21 cellular contexts compared by ENCODE assay signal in the genomic region with DNA sequence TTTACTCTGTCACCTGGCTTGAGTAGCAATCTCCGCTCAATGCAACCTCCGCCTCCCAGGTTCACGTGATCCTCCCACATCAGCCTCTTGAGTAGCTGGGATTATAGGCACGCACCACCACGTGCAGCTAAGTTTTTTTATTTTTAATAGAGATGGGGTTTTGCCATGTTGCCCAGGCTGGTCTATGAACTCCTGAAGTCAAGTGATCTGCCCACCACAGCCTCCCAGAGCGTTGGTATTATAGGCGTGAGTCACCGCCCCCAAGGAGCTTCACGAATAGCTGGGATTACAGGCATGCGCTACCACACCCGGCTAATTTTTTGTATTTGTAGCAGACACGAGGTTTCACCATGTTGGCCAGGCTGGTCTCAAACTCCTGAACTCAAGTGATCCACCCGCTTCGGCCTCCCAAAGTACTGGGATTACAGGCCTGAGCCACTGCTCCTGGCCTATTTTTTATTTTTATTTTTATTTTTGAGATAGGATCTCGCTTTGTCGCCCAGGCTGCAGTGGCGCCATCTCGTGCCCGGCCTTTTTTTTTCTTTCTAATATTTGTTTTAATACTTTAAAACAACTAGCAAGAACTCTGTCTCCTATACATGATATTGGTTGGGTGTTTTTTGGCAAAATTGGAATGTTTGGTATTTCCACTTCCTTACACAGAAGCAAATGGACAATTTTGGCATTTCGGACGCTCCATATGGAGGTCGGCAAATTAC. TPM values are rescaled to one million over a fixed set of nuclear protein-coding genes. Genes with fewer than 3 reads are reported as not detected.
A peak's percentile ranks its signal among the peaks of the same experiment; 100 is the strongest.
DNase-seq lines count a peak whose midpoint lies in the region; ATAC-seq, FAIRE-seq and TF ChIP-seq lines count a peak whose summit lies in the region.
"Had no signal": no experiment of that assay in that cellular context is flagged by ENCODE, and none has a peak within 500 bp of the region (broad histone marks: within the 10 kb centered on the region; RNA-seq: fewer than 3 reads in every experiment).

No MANE protein-coding gene starts in this region.

- H3K36me3 ChIP-seq in BE2C (no peaks in the 10 kb centered on the region), Caco-2 (ENCODE audit: control insufficient read depth, insufficient read depth, low read length) (no peaks in the 10 kb centered on the region)
- H3K36me3 ChIP-seq: right atrium auricular region had no signal

- TF ChIP-seq CTCF in BE2C (IDR thresholded peaks at IDR 0.05; ENCODE audit: low read depth, low read length) (peak; percentile 32; the same call in 1 of the 2 replicates), WTC11 (IDR thresholded peaks at IDR 0.05) (no peak), Caco-2 (IDR thresholded peaks at IDR 0.05; ENCODE audit: insufficient read depth in 1 of 2, low read depth in 1 of 2, low read length in 1 of 2, severe bottlenecking in 1 of 2, unreplicated experiment in 1 of 2) (no peak)

- peaks cover 4% of the 10 kb centered on the region; the same call in 1 of the 2 replicates for H3K27me3 Mint-ChIP-seq in WTC11 (ENCODE audit: low read depth)
- no peaks in the 10 kb centered on the region for H3K27me3 Mint-ChIP-seq in Caco-2 (ENCODE audit: insufficient read depth, unreplicated experiment)
- H3K27me3 Mint-ChIP-seq in activated naive CD4-positive, alpha-beta T cell treated with anti-CD3 and anti-CD28 coated beads, Interleukin-2, amount 10 ng/mL, durations not matched to agents 7 days and 5 days, result peaks cover 7% of the 10 kb centered on the region

- intact Hi-C loops in head of caudate nucleus (cut with DNase I) (no loop called here), Caco-2 (cut with micrococcal nuclease; ENCODE audit: unreplicated experiment) (no loop called here)

- ATAC-seq in WTC11, result no peak
- ATAC-seq: left lobe of liver had no signal

- BruUV-seq in Caco-2 (replicated peaks; lab: Mats Ljungman, UMichigan), result no TSS peak

- peaks cover 14% of the 10 kb centered on the region for H3K36me3 Mint-ChIP-seq in WTC11
- H3K36me3 Mint-ChIP-seq in Caco-2 (ENCODE audit: insufficient read depth, unreplicated experiment), result peaks cover 5% of the 10 kb centered on the region
- H3K36me3 Mint-ChIP-seq in activated naive CD4-positive, alpha-beta T cell treated with anti-CD3 and anti-CD28 coated beads, Interleukin-2, amount 10 ng/mL, durations not matched to agents 7 days and 5 days, result peaks cover 2% of the 10 kb centered on the region

- H3K9me3 ChIP-seq in BE2C, result no peaks in the 10 kb centered on the region
- H3K9me3 ChIP-seq in Caco-2, result peaks cover 7% of the 10 kb centered on the region; the same call in 1 of the 2 replicates

- CTCF ChIA-PET in HEK293T (lab: Yijun Ruan, JAX) (interaction anchor here (0.7 to 1.1 kb wide), 2 partner anchors 10 to 242 kb away, joined by 3 to 4 read pairs; no protein-coding TSS in a partner anchor), WTC11 (lab: Charles Lee) (interaction anchor here (2.0 to 2.3 kb wide), 2 partner anchors 9 to 48 kb away, joined by 6 to 7 read pairs; partner anchors contain the start of gene RINT1), Caco-2 (lab: Charles Lee) (interaction anchor here (0.8 kb wide), 1 partner anchor 48 kb away, joined by 3 read pairs; the partner anchor contains the start of gene RINT1)
- CTCF ChIA-PET in activated naive CD4-positive, alpha-beta T cell treated with anti-CD3 and anti-CD28 coated beads, Interleukin-2, amount 10 ng/mL, durations not matched to agents 7 days and 5 days (lab: Charles Lee), result no interaction called here

- H3K4me3 ChIP-seq in BE2C (ENCODE audit: low read depth, low read length), result peak overlapping the region; percentile 86
- H3K4me3 ChIP-seq in Caco-2 (ENCODE audit: low read depth, low read length), result no peak overlapping the region

- H3K27ac Mint-ChIP-seq in WTC11 (no peak overlapping the region), Caco-2 (ENCODE audit: unreplicated experiment) (no peak overlapping the region)
- H3K27ac Mint-ChIP-seq in activated naive CD4-positive, alpha-beta T cell treated with anti-CD3 and anti-CD28 coated beads, Interleukin-2, amount 10 ng/mL, durations not matched to agents 7 days and 5 days, result no peak overlapping the region
- H3K27ac Mint-ChIP-seq: HFFc6; T-helper 1 cell treated with Interleukin-12 subunit alpha and Interleukin-12 subunit beta and Interleukin-4 antibody, amounts not matched to agents 30 μg/mL and 1 μg/mL, for 36 hours had no signal

- H3K9me3 Mint-ChIP-seq in WTC11, result peaks cover 24% of the 10 kb centered on the region
- peaks cover 20% of the 10 kb centered on the region for H3K9me3 Mint-ChIP-seq in Caco-2 (ENCODE audit: unreplicated experiment)
- H3K9me3 Mint-ChIP-seq in activated naive CD4-positive, alpha-beta T cell treated with anti-CD3 and anti-CD28 coated beads, Interleukin-2, amount 10 ng/mL, durations not matched to agents 7 days and 5 days, result peaks cover 8% of the 10 kb centered on the region

- peak; percentile 20 for DNase-seq in BE2C
- DNase-seq in HEK293T (ENCODE audit: extremely low spot score), result no peak
- DNase-seq in WTC11 (ENCODE audit: low spot score), result no peak
- DNase-seq in head of caudate nucleus, result peak; percentile 15 to 83 (median 58)
- no peak for DNase-seq in Caco-2
- DNase-seq in activated naive CD4-positive, alpha-beta T cell treated with anti-CD3 and anti-CD28 coated beads, Interleukin-2, amount 10 ng/mL, durations not matched to agents 7 days and 5 days, result no peak
- no peak for DNase-seq in DMS153 treated with DMSO at 0.1 percent for 48 hours (lab: John Stamatoyannopoulos, UW; ENCODE audit: unreplicated experiment)
- no peak for DNase-seq in GM12891 (ENCODE audit: insufficient read length, low spot score)
- DNase-seq: activated CD4-positive, alpha-beta T cell treated with anti-CD3 and anti-CD28 coated beads, Interleukin-2, amount 50 U/mL, for 48 hours; C1 segment of cervical spinal cord; central memory CD4-positive, alpha-beta T cell; HFFc6; hippocampal formation; naive thymus-derived CD8-positive, alpha-beta T cell; NCI-H510A treated with DMSO at 0.1 percent for 48 hours; RPMI8226; stimulated activated naive CD4-positive, alpha-beta T cell treated with Interleukin-2 at 50 U/mL for 16 hours had no signal

- H3K4me1 Mint-ChIP-seq in WTC11, result peaks cover 20% of the 10 kb centered on the region
- H3K4me1 Mint-ChIP-seq in Caco-2 (ENCODE audit: low read depth, unreplicated experiment), result no peaks in the 10 kb centered on the region
- peaks cover 11% of the 10 kb centered on the region for H3K4me1 Mint-ChIP-seq in activated naive CD4-positive, alpha-beta T cell treated with anti-CD3 and anti-CD28 coated beads, Interleukin-2, amount 10 ng/mL, durations not matched to agents 7 days and 5 days

- H3K4me1 ChIP-seq in BE2C, result no peaks in the 10 kb centered on the region
- no peaks in the 10 kb centered on the region for H3K4me1 ChIP-seq in Caco-2

- no peaks in the 10 kb centered on the region for H3K27me3 ChIP-seq in BE2C
- H3K27me3 ChIP-seq in Caco-2 (replicated peaks; ENCODE audit: control insufficient read depth, insufficient read depth, low read length), result no peaks in the 10 kb centered on the region
- H3K27me3 ChIP-seq: right atrium auricular region had no signal

- POLR2A ChIA-PET in HEK293T (lab: Yijun Ruan, JAX) (no interaction called here), WTC11 (lab: Charles Lee) (no interaction called here), Caco-2 (lab: Charles Lee) (no interaction called here)

- peak overlapping the region; percentile 77; the same call in 1 of the 2 replicates for H3K4me3 Mint-ChIP-seq in WTC11
- H3K4me3 Mint-ChIP-seq in Caco-2 (ENCODE audit: unreplicated experiment), result no peak overlapping the region
- H3K4me3 Mint-ChIP-seq in activated naive CD4-positive, alpha-beta T cell treated with anti-CD3 and anti-CD28 coated beads, Interleukin-2, amount 10 ng/mL, durations not matched to agents 7 days and 5 days, result no peak overlapping the region

- no peak for TF ChIP-seq POLR2A in GM12891 (IDR thresholded peaks at IDR 0.05; ENCODE audit: low read depth, low read length)

- FAIRE-seq in GM12891 (lab: Jason Lieb, UNC), result no peak
- FAIRE-seq: HepG2 had no signal

TF ChIP-seq in HEK293T, 16 proteins besides CTCF, POLR2A, EP300 and RAD21:
- TF ChIP-seq NFRKB (IDR thresholded peaks at IDR 0.05) (no peak), L3MBTL2 (conservative IDR thresholded peaks at IDR 0.05) (peak; percentile 73)

TF ChIP-seq in WTC11, 78 proteins besides CTCF, POLR2A, EP300 and RAD21:
- TF ChIP-seq HMGA2 (CRISPR knock-in tag; IDR thresholded peaks at IDR 0.05), result no peak
- no peak for TF ChIP-seq NR2C2 (CRISPR knock-in tag; IDR thresholded peaks at IDR 0.05)
- TF ChIP-seq RORB (CRISPR knock-in tag; IDR thresholded peaks at IDR 0.05), result no peak

TF ChIP-seq in GM12891, 5 proteins besides CTCF, POLR2A, EP300 and RAD21:
- no peak for TF ChIP-seq POU2F2 (IDR thresholded peaks at IDR 0.05; ENCODE audit: low read depth, low read length)
- TF ChIP-seq TAF1 (IDR thresholded peaks at IDR 0.05; ENCODE audit: low read depth, low read length), result no peak
- no peak for TF ChIP-seq POLR2AphosphoS5 (IDR thresholded peaks at IDR 0.05; ENCODE audit: low read depth, low read length)
- TF ChIP-seq SPI1 (IDR thresholded peaks at IDR 0.05; ENCODE audit: low read depth, low read length), result no peak
- no peak for TF ChIP-seq PAX5 (IDR thresholded peaks at IDR 0.05; ENCODE audit: insufficient read depth, low read length, severe bottlenecking)

RNA-seq across cellular contexts. Expression of gene EFCAB10, which starts 1.1 kb away (rescaled TPM):
- 0.71 TPM for polyA plus RNA-seq in BE2C (2012; ENCODE audit: insufficient read depth, insufficient read length, low read depth)
- total RNA-seq in WTC11 (2021) (3.0 to 3.2 TPM (median 3.0 TPM) in 3 replicates), Caco-2 (2022) (not detected in 2 replicates)
- 0.27 TPM for polyA plus RNA-seq in GM12891 (2012; ENCODE audit: low read depth, missing spikeins)
- total RNA-seq: HFFc6, left lobe of liver, right atrium auricular region had no signal
- polyA plus RNA-seq: HepG2; naive thymus-derived CD8-positive, alpha-beta T cell had no signal

RNA-seq across cellular contexts. Expression of gene RINT1, which starts 48.2 kb away (rescaled TPM):
- 14.2 TPM for polyA plus RNA-seq in BE2C (2012; ENCODE audit: insufficient read depth, insufficient read length, low read depth)
- total RNA-seq in WTC11 (2021), result 20.3 to 26.6 TPM (median 23.1 TPM) in 3 replicates
- total RNA-seq in Caco-2 (2022), result 23.9 and 28.0 TPM in 2 replicates
- polyA plus RNA-seq in GM12891 (2012; ENCODE audit: low read depth, missing spikeins), result 8.6 TPM

RNA-seq across cellular contexts. Expression of gene PUS7, which starts 58.1 kb away (rescaled TPM):
- 8.8 TPM for polyA plus RNA-seq in BE2C (2012; ENCODE audit: insufficient read depth, insufficient read length, low read depth)
- total RNA-seq in WTC11 (2021) (42.6 to 47.2 TPM (median 45.0 TPM) in 3 replicates), Caco-2 (2022) (36.3 TPM in 2 replicates)
- polyA plus RNA-seq in GM12891 (2012; ENCODE audit: low read depth, missing spikeins), result 6.5 TPM

Comparison
In these comparisons a context has a peak if more than half of its experiments do, and no peak if none do; other contexts are left out.
1. DNase-seq: peak in BE2C (single experiment) and head of caudate nucleus (42 of 42); none in HEK293T (single experiment), WTC11 (single experiment), Caco-2 (0 of 2), activated naive CD4-positive, alpha-beta T cell treated with anti-CD3 and anti-CD28 coated beads, Interleukin-2, amount 10 ng/mL, durations not matched to agents 7 days and 5 days (single experiment), DMS153 treated with DMSO at 0.1 percent for 48 hours (single experiment) and GM12891 (single experiment).